Comparison of ENCODE assay signal across 16 cellular contexts in genomic region chr6:5199203-5200101, GRCh38.
DNase-seq lines count a peak whose midpoint lies in the region; ATAC-seq and TF ChIP-seq lines count a peak whose summit lies in the region.
"Had no signal": no experiment of that assay in that cellular context is flagged by ENCODE, and none has a peak within 500 bp of the region (broad histone marks: within the 10 kb centered on the region; RNA-seq: fewer than 3 reads in every experiment).

No MANE protein-coding gene starts in this region.

- no peaks in the 10 kb centered on the region for H3K9me3 ChIP-seq in WERI-Rb-1 (ENCODE audit: severe bottlenecking)

- no peaks in the 10 kb centered on the region for H3K36me3 Mint-ChIP-seq in natural killer cell treated with Interleukin-12 subunit alpha and Interleukin-12 subunit beta and Interleukin-15 and Interleukin-18, amount 100 ng/mL, for 72 hours
- H3K36me3 Mint-ChIP-seq in natural killer cell, result no peaks in the 10 kb centered on the region

- peak overlapping the region; percentile 40 for H3K4me3 Mint-ChIP-seq in natural killer cell treated with Interleukin-12 subunit alpha and Interleukin-12 subunit beta and Interleukin-15 and Interleukin-18, amount 100 ng/mL, for 72 hours
- no peak overlapping the region for H3K4me3 Mint-ChIP-seq in natural killer cell
- H3K4me3 Mint-ChIP-seq: HFFc6 had no signal

- ATAC-seq in natural killer cell treated with Interleukin-12 subunit alpha and Interleukin-12 subunit beta and Interleukin-15 and Interleukin-18, amount 100 ng/mL, for 72 hours, result peak; percentile 77 to 91
- ATAC-seq in natural killer cell, result no peak
- ATAC-seq in stimulated activated naive CD8-positive, alpha-beta T cell treated with anti-CD3 and anti-CD28 coated beads, Interleukin-15, Interleukin-2, amounts not matched to agents 100 U/mL and 50 U/mL, for 24 hours, result peak; percentile 84
- no peak for ATAC-seq in GM18519 (IDR thresholded peaks at IDR 0.05; ENCODE audit: low FRiP score, unreplicated experiment)
- ATAC-seq: Panc1 had no signal

- intact Hi-C loops in natural killer cell (cut with micrococcal nuclease), result no loop called here

- DNase-seq in activated CD4-positive, alpha-beta T cell treated with anti-CD3 and anti-CD28 coated beads for 48 hours, result peak; percentile 21
- no peak for DNase-seq in activated CD4-positive, alpha-beta T cell treated with anti-CD3 and anti-CD28 coated beads for 4 hours
- DNase-seq in natural killer cell treated with Interleukin-12 subunit alpha and Interleukin-12 subunit beta and Interleukin-15 and Interleukin-18, amount 100 ng/mL, for 72 hours (ENCODE audit: low spot score), result no peak
- no peak for DNase-seq in natural killer cell
- no peak for DNase-seq in WERI-Rb-1
- DNase-seq in stimulated activated naive CD8-positive, alpha-beta T cell treated with anti-CD3 and anti-CD28 coated beads, Interleukin-15, Interleukin-2, amounts not matched to agents 100 U/mL and 50 U/mL, for 24 hours, result no peak
- no peak for DNase-seq in NCI-H2227 treated with DMSO at 0.1 percent for 48 hours (lab: John Stamatoyannopoulos, UW)
- DNase-seq: C1 segment of cervical spinal cord, DMS 273 treated with DMSO at 0.1 percent for 48 hours, HFFc6, KBM-7, NCI-H1105 treated with DMSO at 0.1 percent for 48 hours, NCI-H187, NCI-H774 had no signal

- H3K27me3 Mint-ChIP-seq in natural killer cell treated with Interleukin-12 subunit alpha and Interleukin-12 subunit beta and Interleukin-15 and Interleukin-18, amount 100 ng/mL, for 72 hours, result no peaks in the 10 kb centered on the region
- no peaks in the 10 kb centered on the region for H3K27me3 Mint-ChIP-seq in natural killer cell (ENCODE audit: low read depth in 2 of 2)

- no peak overlapping the region for H3K4me3 ChIP-seq in WERI-Rb-1 (ENCODE audit: low read depth, low read length)

- peak overlapping the region in 1 of 2 donors; percentile 64 for H3K27ac Mint-ChIP-seq in natural killer cell treated with Interleukin-12 subunit alpha and Interleukin-12 subunit beta and Interleukin-15 and Interleukin-18, amount 100 ng/mL, for 72 hours
- H3K27ac Mint-ChIP-seq in natural killer cell, result no peak overlapping the region
- H3K27ac Mint-ChIP-seq: HFFc6 had no signal

- TF ChIP-seq CTCF in natural killer cell (IDR thresholded peaks at IDR 0.05) (no peak), WERI-Rb-1 (IDR thresholded peaks at IDR 0.05; ENCODE audit: low read depth, low read length) (no peak)

- H3K27ac ChIP-seq in WERI-Rb-1, result peak overlapping the region; percentile 78; the same call in 1 of the 2 replicates

- no peaks in the 10 kb centered on the region for H3K27me3 ChIP-seq in WERI-Rb-1 (ENCODE audit: insufficient read depth, low read depth, severe bottlenecking)

- H3K9me3 Mint-ChIP-seq in natural killer cell treated with Interleukin-12 subunit alpha and Interleukin-12 subunit beta and Interleukin-15 and Interleukin-18, amount 100 ng/mL, for 72 hours, result no peaks in the 10 kb centered on the region
- H3K9me3 Mint-ChIP-seq in natural killer cell, result no peaks in the 10 kb centered on the region
- H3K9me3 Mint-ChIP-seq: HFFc6 had no signal

- H3K4me1 Mint-ChIP-seq in natural killer cell treated with Interleukin-12 subunit alpha and Interleukin-12 subunit beta and Interleukin-15 and Interleukin-18, amount 100 ng/mL, for 72 hours (ENCODE audit: low read depth in 2 of 2), result peaks cover 8 to 16% of the 10 kb centered on the region in 2 donors
- peaks cover 0 to 3% of the 10 kb centered on the region in 2 donors for H3K4me1 Mint-ChIP-seq in natural killer cell

- peaks cover 16% of the 10 kb centered on the region for H3K36me3 ChIP-seq in WERI-Rb-1

Comparison
In these comparisons a context has a peak if more than half of its experiments do, and no peak if none do; other contexts are left out.
1. ATAC-seq: peak in natural killer cell treated with Interleukin-12 subunit alpha and Interleukin-12 subunit beta and Interleukin-15 and Interleukin-18, amount 100 ng/mL, for 72 hours (2 of 2) and stimulated activated naive CD8-positive, alpha-beta T cell treated with anti-CD3 and anti-CD28 coated beads, Interleukin-15, Interleukin-2, amounts not matched to agents 100 U/mL and 50 U/mL, for 24 hours (single experiment); none in natural killer cell (0 of 3) and GM18519 (single experiment).